ENCODE assay signal across 1 cellular context in genomic region chr2:72104821-72105588, GRCh38.
TF ChIP-seq lines count a peak whose summit lies in the region.

No MANE protein-coding gene starts in this region.

TF ChIP-seq in K562, 482 proteins besides CTCF, POLR2A, EP300 and RAD21 (continued from another document):
- TF ChIP-seq VEZF1 (CRISPR knock-in tag; IDR thresholded peaks at IDR 0.05) (no peak), NFRKB (IDR thresholded peaks at IDR 0.05; ENCODE audit: low read depth) (no peak), SMARCA5 (IDR thresholded peaks at IDR 0.05) (no peak), U2AF2 (optimal IDR thresholded peaks at IDR 0.05; ENCODE audit: low read depth, low read length) (no peak), CBX1 (IDR thresholded peaks at IDR 0.05; ENCODE audit: low read depth) (no peak), CC2D1A (IDR thresholded peaks at IDR 0.05) (no peak)
TF ChIP-seq in K562: peak in this region for 0.
